Comparison of ENCODE assay signal across 1 cellular context in the genomic region with DNA sequence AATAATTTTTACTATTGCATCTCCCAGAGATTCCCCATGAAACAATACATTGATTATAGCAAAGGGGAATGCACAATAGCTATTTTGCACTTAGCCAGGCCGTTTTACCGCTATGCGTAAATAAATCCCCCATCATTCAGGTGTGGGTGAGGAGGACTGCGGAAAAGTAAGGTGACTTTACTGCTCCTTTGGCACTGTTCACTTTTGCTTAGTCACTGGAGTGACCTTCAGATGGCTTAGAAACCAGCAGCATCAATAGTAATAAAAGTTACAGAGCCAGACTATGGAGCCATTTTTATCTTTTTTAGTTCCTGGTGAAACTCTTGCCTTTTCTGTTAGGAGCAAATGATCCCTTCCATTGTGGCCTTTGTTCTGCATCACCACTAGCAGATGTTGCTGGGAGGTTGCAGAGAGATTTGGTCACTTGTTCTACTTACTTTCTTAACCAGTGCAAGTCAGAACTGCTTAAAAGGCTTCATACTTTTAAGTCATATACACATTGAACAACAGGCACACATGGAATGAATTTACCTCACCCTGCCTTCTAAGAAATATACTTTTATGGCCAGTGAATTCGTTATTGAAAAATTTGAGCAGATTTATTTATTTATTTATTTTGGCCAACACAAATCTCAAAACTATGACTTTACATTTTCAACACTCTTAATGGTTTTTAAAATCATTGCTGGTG.
TF ChIP-seq lines count a peak whose summit lies in the region.

No MANE protein-coding gene starts in this region.

TF ChIP-seq in GM23338, 12 proteins besides CTCF, POLR2A, EP300 and RAD21 (continued from another document):
- TF ChIP-seq REST (IDR thresholded peaks at IDR 0.05; ENCODE audit: unreplicated experiment) (no peak), JUNB (IDR thresholded peaks at IDR 0.05; ENCODE audit: unreplicated experiment) (no peak), ZNF462 (CRISPR knock-in tag; IDR thresholded peaks at IDR 0.05) (no peak)
TF ChIP-seq in GM23338: peak in this region for 0.
